9 cellular contexts compared by ENCODE assay signal in the genomic region with DNA sequence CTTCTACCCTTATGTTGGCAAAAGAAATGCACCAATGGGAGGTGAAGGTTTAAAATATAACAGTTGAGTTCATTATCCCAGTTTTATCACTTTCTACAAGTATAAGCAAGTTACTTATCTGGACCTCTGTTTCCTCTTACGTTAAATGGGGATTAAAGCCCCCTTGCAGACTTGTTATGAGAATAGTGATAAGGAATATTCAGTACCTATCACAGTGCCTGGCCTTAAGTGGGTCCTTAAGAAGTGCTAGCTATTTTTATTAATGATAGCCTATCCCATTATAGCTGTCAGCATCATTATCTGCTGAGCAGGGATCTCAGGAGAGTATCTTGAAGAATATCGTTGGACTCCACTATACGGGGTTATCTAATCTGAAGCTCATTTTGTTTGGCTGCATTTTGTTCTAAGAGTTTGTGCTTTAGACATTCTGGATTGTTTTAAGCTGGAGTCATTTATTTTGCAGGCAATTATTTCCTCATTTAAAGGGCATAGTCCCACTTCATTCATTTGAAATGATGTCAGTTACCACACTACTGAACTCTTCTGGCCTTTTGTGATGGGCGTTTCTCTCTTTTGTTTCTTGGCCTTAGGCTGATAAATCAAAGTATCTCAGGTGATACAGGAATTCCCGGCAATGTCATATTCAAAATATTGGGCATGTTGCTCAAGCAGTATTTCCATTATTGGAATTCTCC. TPM values are rescaled to one million over a fixed set of nuclear protein-coding genes. Genes with fewer than 3 reads are reported as not detected.
DNase-seq lines count a peak whose midpoint lies in the region; ATAC-seq and TF ChIP-seq lines count a peak whose summit lies in the region.
"Had no signal": no experiment of that assay in that cellular context is flagged by ENCODE, and none has a peak within 500 bp of the region (broad histone marks: within the 10 kb centered on the region; RNA-seq: fewer than 3 reads in every experiment).

No MANE protein-coding gene starts in this region.

- H3K4me2 ChIP-seq in PC-9: peak overlapping the region; percentile 51
- no peak overlapping the region for H3K4me2 ChIP-seq in OCI-LY7 (ENCODE audit: low read length)

- no peaks in the 10 kb centered on the region for H3K9me3 ChIP-seq in PC-9 (ENCODE audit: insufficient read depth, low read depth)
- H3K9me3 ChIP-seq in mucosa of descending colon: no peaks in the 10 kb centered on the region
- H3K9me3 ChIP-seq in OCI-LY7 (ENCODE audit: low read length): no peaks in the 10 kb centered on the region

- no peak for TF ChIP-seq CTCF in PC-9 (conservative IDR thresholded peaks at IDR 0.05)
- no peak for TF ChIP-seq CTCF in mucosa of descending colon (IDR thresholded peaks at IDR 0.05)
- no peak for TF ChIP-seq CTCF in OCI-LY7 (conservative IDR thresholded peaks at IDR 0.05; ENCODE audit: low read length)

- peak; percentile 56 for ATAC-seq in esophagus mucosa
- ATAC-seq in mucosa of descending colon: peak; percentile 82
- no peak for ATAC-seq in HG03159 (IDR thresholded peaks at IDR 0.05; ENCODE audit: unreplicated experiment)
- no peak for ATAC-seq in HG02973 (IDR thresholded peaks at IDR 0.05; ENCODE audit: unreplicated experiment)

- POLR2A ChIA-PET in PC-9 (lab: Charles Lee; ENCODE audit: unreplicated experiment): interaction anchor here (0.5 to 0.6 kb wide), 2 partner anchors 50 to 669 kb away, joined by 3 to 5 read pairs; no protein-coding TSS in a partner anchor
- POLR2A ChIA-PET in OCI-LY7 (lab: Charles Lee): interaction anchor here (1.1 to 1.4 kb wide), 3 partner anchors 15 to 24 kb away, joined by 3 to 5 read pairs (median 3); no protein-coding TSS in a partner anchor

- H3K79me2 ChIP-seq in PC-9 (ENCODE audit: low read depth) (peaks cover 27% of the 10 kb centered on the region; the same call in 1 of the 2 replicates), OCI-LY7 (ENCODE audit: insufficient read depth, low read depth, low read length) (peaks cover 10% of the 10 kb centered on the region; the same call in 1 of the 2 replicates)

- H3K4me1 ChIP-seq in PC-9 (replicated peaks; ENCODE audit: insufficient read depth) (peaks cover 53% of the 10 kb centered on the region), mucosa of descending colon (ENCODE audit: low read depth) (peaks cover 2% of the 10 kb centered on the region), OCI-LY7 (ENCODE audit: insufficient read depth, low read length, poor library complexity, severe bottlenecking) (peaks cover 13% of the 10 kb centered on the region)

- H3K27ac ChIP-seq in PC-9 (peak overlapping the region; percentile 76), OCI-LY7 (ENCODE audit: low read depth, low read length, poor library complexity, severe bottlenecking) (no peak overlapping the region)

- intact Hi-C loops in PC-9 (cut with micrococcal nuclease; ENCODE audit: unreplicated experiment) (no loop called here), mucosa of descending colon (cut with DNase I, micrococcal nuclease) (no loop called here), OCI-LY7 (cut with micrococcal nuclease; ENCODE audit: unreplicated experiment) (no loop called here)

- no peaks in the 10 kb centered on the region for H3K9me2 ChIP-seq in PC-9 (ENCODE audit: insufficient read depth)
- H3K9me2 ChIP-seq in OCI-LY7 (ENCODE audit: insufficient read depth, low read length): no peaks in the 10 kb centered on the region

- H3K4me3 ChIP-seq in PC-9 (no peak overlapping the region), mucosa of descending colon (no peak overlapping the region), OCI-LY7 (ENCODE audit: low read depth, low read length, poor library complexity, severe bottlenecking) (no peak overlapping the region)

- CTCF ChIA-PET in PC-9 (lab: Charles Lee) (no interaction called here), OCI-LY7 (lab: Charles Lee; ENCODE audit: unreplicated experiment) (no interaction called here)

- BruUV-seq in PC-9 (replicated peaks; lab: Mats Ljungman, UMichigan): no TSS peak
- no TSS peak for BruUV-seq in OCI-LY7 (replicated peaks; lab: Mats Ljungman, UMichigan)

- DNase-seq in CD1c-positive myeloid dendritic cell (ENCODE audit: extremely low spot score) (peak; percentile 32), PC-9 (peak; percentile 21 to 88), mucosa of descending colon (no peak), NCI-H345 treated with DMSO at 0.1 percent for 48 hours (lab: John Stamatoyannopoulos, UW; ENCODE audit: unreplicated experiment) (no peak), OCI-LY7 (ENCODE audit: low spot score) (no peak)
- DNase-seq: DND-41 had no signal

- H4K20me1 ChIP-seq in PC-9 (ENCODE audit: insufficient read depth) (no peaks in the 10 kb centered on the region), OCI-LY7 (ENCODE audit: insufficient read depth, low read length) (no peaks in the 10 kb centered on the region)

- no peak overlapping the region for H2AFZ ChIP-seq in PC-9
- H2AFZ ChIP-seq in OCI-LY7 (ENCODE audit: low read length): no peak overlapping the region

- H3K36me3 ChIP-seq in PC-9 (ENCODE audit: low read depth): no peaks in the 10 kb centered on the region
- no peaks in the 10 kb centered on the region for H3K36me3 ChIP-seq in mucosa of descending colon (ENCODE audit: low read depth)
- H3K36me3 ChIP-seq in OCI-LY7 (ENCODE audit: insufficient read depth, low read length): peaks cover under 1% of the 10 kb centered on the region

- H3K27me3 ChIP-seq in PC-9 (ENCODE audit: insufficient read depth, low read depth): no peaks in the 10 kb centered on the region

- H3F3A ChIP-seq in PC-9 (ENCODE audit: insufficient read depth, low read depth): peaks cover 28% of the 10 kb centered on the region; the same call in 1 of the 2 replicates

RNA-seq across cellular contexts. Expression of gene RAB8B, which starts 28.9 kb away (rescaled TPM):
- total RNA-seq in PC-9 (2021) (19.3 and 20.9 TPM in 2 replicates), esophagus mucosa (6.7 TPM), mucosa of descending colon (10 to 100 TPM in 2 of 3 donors, 1 to 10 TPM in 1; 7.4 to 26.4 (median 18.3) TPM), OCI-LY7 (2022) (18.6 and 18.7 TPM in 2 replicates)
- 4.9 and 9.5 TPM in 2 replicates for total RNA-seq in OCI-LY7 (2014; rRNA removed; shearing (Covaris generic))

RNA-seq across cellular contexts. Expression of gene APH1B, which starts 59.1 kb away (rescaled TPM):
- total RNA-seq in PC-9 (2021) (4.9 and 5.8 TPM in 2 replicates), esophagus mucosa (3.5 TPM), mucosa of descending colon (10 to 100 TPM in 2 of 3 donors, 1 to 10 TPM in 1; 6.1 to 12.7 (median 11.4) TPM), OCI-LY7 (2022) (24.1 and 25.5 TPM in 2 replicates)
- 6.1 and 8.3 TPM in 2 replicates for total RNA-seq in OCI-LY7 (2014; rRNA removed; shearing (Covaris generic))

Comparison
In these comparisons a context has a peak if more than half of its experiments do, and no peak if none do; other contexts are left out.
1. DNase-seq: peak in CD1c-positive myeloid dendritic cell (single experiment) and PC-9 (2 of 2); none in mucosa of descending colon (0 of 3), NCI-H345 treated with DMSO at 0.1 percent for 48 hours (single experiment) and OCI-LY7 (single experiment).
2. ATAC-seq: peak in esophagus mucosa (single experiment) and mucosa of descending colon (single experiment); none in HG03159 (single experiment) and HG02973 (single experiment).